ENCODE assay signal across 8 cellular contexts in genomic region chr3:79032686-79033318, GRCh38.
A peak's percentile ranks its signal among the peaks of the same experiment; 100 is the strongest.
DNase-seq lines count a peak whose midpoint lies in the region; ATAC-seq and TF ChIP-seq lines count a peak whose summit lies in the region.

No MANE protein-coding gene starts in this region.

- TF ChIP-seq CTCF in BJ (IDR thresholded peaks at IDR 0.05; ENCODE audit: insufficient read depth, low read depth, low read length), result peak; percentile 63
- peak; percentile 74 for TF ChIP-seq CTCF in glutamatergic neuron (IDR thresholded peaks at IDR 0.05; ENCODE audit: partially characterized antibody, unreplicated experiment)
- TF ChIP-seq CTCF in type B pancreatic cell (conservative IDR thresholded peaks at IDR 0.05), result peak; percentile 91

- no peak overlapping the region for H3K4me3 ChIP-seq in BJ (ENCODE audit: low read depth, low read length)

- POLR2A ChIA-PET in BJ (lab: Charles Lee), result interaction anchor here (0.6 kb wide), 1 partner anchor 372 kb away, joined by 3 read pairs; no protein-coding TSS in a partner anchor

- H3K4me3 Mint-ChIP-seq in glutamatergic neuron (ENCODE audit: unreplicated experiment) (no peak overlapping the region), type B pancreatic cell (no peak overlapping the region)

- no peaks in the 10 kb centered on the region for H3K4me1 Mint-ChIP-seq in glutamatergic neuron (ENCODE audit: low read depth, unreplicated experiment)
- H3K4me1 Mint-ChIP-seq in type B pancreatic cell (ENCODE audit: unreplicated experiment), result peaks cover 12% of the 10 kb centered on the region

- H3K9me3 Mint-ChIP-seq in glutamatergic neuron (ENCODE audit: unreplicated experiment) (no peaks in the 10 kb centered on the region), type B pancreatic cell (no peaks in the 10 kb centered on the region)

- CTCF ChIA-PET in BJ (lab: Yijun Ruan, JAX), result interaction anchor here (0.7 to 3.3 kb wide), 7 partner anchors 13 to 384 kb away, joined by 3 to 29 read pairs (median 4); no protein-coding TSS in a partner anchor

- no peak overlapping the region for H3K27ac Mint-ChIP-seq in glutamatergic neuron (ENCODE audit: unreplicated experiment)
- H3K27ac Mint-ChIP-seq in type B pancreatic cell, result no peak overlapping the region

- DNase-seq in BJ (ENCODE audit: low read depth), result no peak
- DNase-seq in NAMALWA (ENCODE audit: low spot score), result peak; percentile 55
- DNase-seq in SW480 (ENCODE audit: low spot score), result peak; percentile 70
- DNase-seq in glutamatergic neuron, result no peak
- DNase-seq in type B pancreatic cell (ENCODE audit: extremely low spot score, unreplicated experiment), result no peak
- no peak for DNase-seq in GM19238 (ENCODE audit: insufficient read length, low spot score)
- DNase-seq in cerebellar nuclear complex (lab: John Stamatoyannopoulos, UW), result no peak

- no peaks in the 10 kb centered on the region for H3K36me3 ChIP-seq in BJ (ENCODE audit: control insufficient read depth, insufficient read depth, low read length)

- H3K27me3 Mint-ChIP-seq in glutamatergic neuron (ENCODE audit: unreplicated experiment) (no peaks in the 10 kb centered on the region), type B pancreatic cell (no peaks in the 10 kb centered on the region)

- ATAC-seq in GM19463 (IDR thresholded peaks at IDR 0.05; ENCODE audit: unreplicated experiment), result peak; percentile 76

- no peaks in the 10 kb centered on the region for H3K27me3 ChIP-seq in BJ (ENCODE audit: control insufficient read depth, insufficient read depth, low read length)

- H3K36me3 Mint-ChIP-seq in glutamatergic neuron (ENCODE audit: unreplicated experiment) (no peaks in the 10 kb centered on the region), type B pancreatic cell (no peaks in the 10 kb centered on the region)

Comparison
In these comparisons a context has a peak if more than half of its experiments do, and no peak if none do; other contexts are left out.
1. DNase-seq: peak in NAMALWA (single experiment) and SW480 (single experiment); none in BJ (single experiment), glutamatergic neuron (single experiment), type B pancreatic cell (single experiment), GM19238 (single experiment) and cerebellar nuclear complex (0 of 2).
2. Peak in every context shown above with its lines, with median percentiles within 50 percentile points of each other: CTCF ChIP-seq.